ENCODE assay signal across 8 cellular contexts in the genomic region with DNA sequence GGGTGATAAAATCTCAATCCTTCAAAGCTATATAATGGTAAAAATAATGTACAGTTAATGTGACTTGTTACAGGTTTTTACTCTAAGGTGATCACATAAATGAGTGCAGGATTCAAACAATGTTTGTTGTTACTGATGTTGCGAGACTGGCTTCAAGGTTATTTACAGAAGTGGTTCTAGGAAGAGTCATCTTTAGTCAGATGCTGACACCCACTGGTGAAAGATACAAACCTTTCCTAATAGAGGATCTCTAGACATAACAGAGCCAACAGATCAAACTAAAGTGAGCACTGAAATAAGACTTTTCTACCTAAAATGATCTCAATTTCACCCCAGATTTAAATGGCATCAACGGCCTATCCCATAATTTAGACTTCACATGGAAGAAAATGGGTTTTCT. TPM values are rescaled to one million over a fixed set of nuclear protein-coding genes. Genes with fewer than 3 reads are reported as not detected.
DNase-seq lines count a peak whose midpoint lies in the region; ATAC-seq and TF ChIP-seq lines count a peak whose summit lies in the region.

No MANE protein-coding gene starts in this region.

- H3K27me3 ChIP-seq in lower lobe of right lung (ENCODE audit: low read depth), result no peaks in the 10 kb centered on the region

- H3K4me3 ChIP-seq in AG04449 (ENCODE audit: low read depth, low read length), result no peak overlapping the region
- no peak overlapping the region for H3K4me3 ChIP-seq in cardiac fibroblast (replicated peaks in 1 of 2; ENCODE audit: low read depth in 2 of 2, low read length in 2 of 2)
- no peak overlapping the region for H3K4me3 ChIP-seq in lower lobe of right lung

- TF ChIP-seq CTCF in AG04449 (IDR thresholded peaks at IDR 0.05; ENCODE audit: insufficient read depth, low read length, missing control alignments), result peak; percentile 46
- peak; percentile 6 for TF ChIP-seq CTCF in GM20000 (IDR thresholded peaks at IDR 0.05; ENCODE audit: extremely low read depth, missing control alignments)
- TF ChIP-seq CTCF in cardiac fibroblast (IDR thresholded peaks at IDR 0.05; ENCODE audit: low read depth, low read length), result peak; percentile 37
- TF ChIP-seq CTCF in lower lobe of right lung (IDR thresholded peaks at IDR 0.05), result peak; percentile 41

- no peak overlapping the region for H3K27ac ChIP-seq in lower lobe of right lung

- DNase-seq in AG04449 (ENCODE audit: low read depth, low spot score) (no peak), GM20000 (ENCODE audit: low spot score) (peak; percentile 32), NCI-H460 (ENCODE audit: extremely low read depth, low read depth) (peak; percentile 53), cardiac fibroblast (ENCODE audit: low read depth in 2 of 2) (peak; percentile 82 to 86), lower lobe of right lung (no peak), ecto neural progenitor cell (ENCODE audit: low spot score) (no peak)
- DNase-seq in activated T-cell treated with anti-CD3 and anti-CD28 coated beads, Interleukin-2, amount 50 U/mL, for 48 hours, result no peak

- no peak for ATAC-seq in lower lobe of right lung
- no peak for ATAC-seq in GM18870 (IDR thresholded peaks at IDR 0.05; ENCODE audit: unreplicated experiment)

- no peaks in the 10 kb centered on the region for H3K4me1 ChIP-seq in lower lobe of right lung

- H3K36me3 ChIP-seq in lower lobe of right lung, result peaks cover 10% of the 10 kb centered on the region

- CTCF ChIA-PET in AG04449 (lab: Yijun Ruan, JAX), result interaction anchor here (0.6 to 10.9 kb wide), 34 partner anchors 8 to 644 kb away, joined by 3 to 191 read pairs (median 5); a partner anchor contains a TSS

- POLR2A ChIA-PET in AG04449 (lab: Yijun Ruan, JAX), result no interaction called here

- no peaks in the 10 kb centered on the region for H3K9me3 ChIP-seq in lower lobe of right lung

- intact Hi-C loops in lower lobe of right lung (cut with DNase I), result no loop called here

RNA-seq across cellular contexts. Expression of a gene that starts 20.2 kb away (rescaled TPM):
- 17.8 and 20.0 TPM in 2 replicates for total RNA-seq in NCI-H460 (2014; rRNA removed; shearing (Covaris generic))
- polyA plus RNA-seq in NCI-H460 (2014; cell fraction: nucleus; rRNA removed), result 10.9 and 12.3 TPM in 2 replicates
- 21.6 TPM for total RNA-seq in lower lobe of right lung

Comparison
In these comparisons a context has a peak if more than half of its experiments do, and no peak if none do; other contexts are left out.
1. DNase-seq: peak in GM20000 (single experiment), NCI-H460 (single experiment) and cardiac fibroblast (2 of 2); none in AG04449 (single experiment), lower lobe of right lung (single experiment), activated T-cell treated with anti-CD3 and anti-CD28 coated beads, Interleukin-2, amount 50 U/mL, for 48 hours (0 of 2) and ecto neural progenitor cell (single experiment).
2. Peak in every context shown above with its lines, with median percentiles within 50 percentile points of each other: CTCF ChIP-seq.